Comparison of ENCODE assay signal across 16 cellular contexts in the genomic region with DNA sequence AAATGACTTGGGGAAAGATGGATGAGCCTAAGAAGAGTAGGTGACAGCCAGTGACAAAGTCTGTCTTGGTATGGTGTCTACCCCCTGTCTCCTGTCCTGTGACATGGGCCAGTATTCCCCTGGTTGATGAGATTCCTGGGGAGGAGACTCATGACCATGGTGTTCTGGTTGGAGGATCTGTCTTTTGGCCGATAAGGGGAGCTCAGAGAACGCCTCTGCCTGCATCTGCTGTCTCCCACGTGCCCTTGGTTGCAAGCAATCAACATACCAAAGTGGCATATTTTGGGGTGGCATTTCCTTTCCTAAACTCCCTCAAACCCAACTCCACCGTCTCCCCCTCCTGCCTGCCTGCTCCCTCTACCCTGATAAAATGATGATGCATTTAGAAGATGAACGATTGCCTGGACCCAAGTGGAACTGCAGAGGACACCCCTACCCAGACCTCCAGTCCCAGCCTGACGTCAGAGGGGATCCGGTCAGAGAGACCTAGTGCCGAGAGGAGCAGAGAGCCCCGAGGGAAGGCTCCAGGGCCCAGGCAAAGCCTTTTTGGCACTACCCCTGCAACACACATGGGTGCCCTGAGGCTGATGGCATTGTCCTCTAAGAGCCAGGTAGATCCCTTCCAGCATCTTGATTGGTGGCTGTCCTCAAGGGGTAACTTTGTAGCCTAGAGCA.
"Had no signal": no experiment of that assay in that cellular context is flagged by ENCODE, and none has a peak within 500 bp of the region (broad histone marks: within the 10 kb centered on the region; RNA-seq: fewer than 3 reads in every experiment).

No MANE protein-coding gene starts in this region.

- H3K36me3 ChIP-seq: esophagus squamous epithelium, tibial artery, WERI-Rb-1 had no signal

- H3K4me2 ChIP-seq: hepatocyte had no signal

- H3K9me3 ChIP-seq: body of pancreas, esophagus squamous epithelium, tibial artery had no signal

- DNase-seq: activated CD4-positive, alpha-beta memory T cell treated with anti-CD3 and anti-CD28 coated beads for 36 hours; activated naive CD4-positive, alpha-beta T cell treated with anti-CD3 and anti-CD28 coated beads for 36 hours; activated T-cell treated with anti-CD3 and anti-CD28 coated beads for 4 hours; body of pancreas; effector memory CD8-positive, alpha-beta T cell; esophagus squamous epithelium; mesenchymal stem cell; naive thymus-derived CD8-positive, alpha-beta T cell; occipital lobe; retina; stimulated activated CD4-positive, alpha-beta T cell treated with anti-CD3 and anti-CD28 coated beads, Interleukin-2, amount 100 ng/mL, for 24 hours; stimulated activated naive CD8-positive, alpha-beta T cell treated with anti-CD3 and anti-CD28 coated beads, Interleukin-15, Interleukin-2, amounts not matched to agents 100 U/mL and 50 U/mL, for 24 hours; substantia nigra; tibial artery; WERI-Rb-1 had no signal

- ATAC-seq: body of pancreas; effector memory CD8-positive, alpha-beta T cell; naive thymus-derived CD8-positive, alpha-beta T cell; stimulated activated naive CD8-positive, alpha-beta T cell treated with anti-CD3 and anti-CD28 coated beads, Interleukin-15, Interleukin-2, amounts not matched to agents 100 U/mL and 50 U/mL, for 24 hours had no signal

- H3K27me3 ChIP-seq: body of pancreas, esophagus squamous epithelium, hepatocyte had no signal

- H3K27ac ChIP-seq: body of pancreas, esophagus squamous epithelium, hepatocyte, tibial artery, WERI-Rb-1 had no signal

- H3K79me2 ChIP-seq: hepatocyte had no signal

- H2AFZ ChIP-seq: hepatocyte had no signal

- H3K4me1 ChIP-seq: esophagus squamous epithelium, tibial artery had no signal

- H3K4me3 ChIP-seq: body of pancreas, esophagus squamous epithelium, hepatocyte, tibial artery had no signal
